Comparison of ENCODE assay signal across 8 cellular contexts in the genomic region with DNA sequence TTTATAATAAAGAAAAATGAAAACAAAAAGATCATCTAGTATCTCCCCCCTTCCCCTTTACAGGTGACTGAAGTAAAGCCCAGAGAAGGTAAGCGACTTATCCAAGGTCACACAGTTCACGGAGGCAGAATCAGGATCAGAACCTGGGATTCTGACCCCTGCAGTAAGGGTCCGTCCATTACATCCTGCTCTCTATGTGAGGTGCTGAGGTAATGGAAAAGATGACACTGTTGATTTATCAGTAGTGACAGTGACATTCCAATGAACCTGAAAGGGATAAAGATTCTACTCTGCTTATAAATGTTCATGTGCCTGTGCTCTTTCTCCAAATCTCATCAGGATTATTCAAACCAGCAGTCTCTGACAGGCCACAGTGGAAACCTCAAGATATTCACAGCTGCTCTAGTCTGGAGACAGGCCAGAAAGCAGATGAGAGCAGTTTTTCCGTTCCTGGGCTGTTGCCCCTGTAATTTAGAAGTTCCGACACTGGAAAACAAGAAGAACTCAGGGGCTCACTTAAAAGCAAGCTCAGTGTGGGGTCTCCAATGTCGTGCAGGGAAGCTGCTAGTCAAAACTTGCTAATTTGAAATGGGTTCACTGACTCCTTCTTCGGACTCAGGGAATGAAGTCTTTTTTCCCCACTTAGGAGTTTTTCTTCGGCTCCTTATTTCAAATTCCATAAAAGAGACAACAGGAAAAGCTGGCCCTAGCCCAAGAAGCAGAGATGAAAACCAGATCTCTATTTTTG.
DNase-seq lines count a peak whose midpoint lies in the region; ATAC-seq and TF ChIP-seq lines count a peak whose summit lies in the region.

No MANE protein-coding gene starts in this region.

- H3K27ac ChIP-seq in foreskin keratinocyte, result no peak overlapping the region

- DNase-seq in Right ventricle myocardium inferior (ENCODE audit: missing footprints) (no peak), cardiac septum (ENCODE audit: low spot score) (no peak), astrocyte of the cerebellum (ENCODE audit: low read depth) (peak; percentile 68), middle frontal gyrus (ENCODE audit: extremely low spot score, low spot score) (peak; percentile 40), LoVo (ENCODE audit: low spot score) (no peak), foreskin keratinocyte (no peak)
- DNase-seq in stimulated activated naive CD4-positive, alpha-beta T cell treated with Interleukin-2 at 50 U/mL for 16 hours (lab: John Stamatoyannopoulos, UW), result no peak

- intact Hi-C loops in Right ventricle myocardium inferior (cut with DNase I), result loop anchor here (1.0 to 5.0 kb wide), 4 partner anchors 51 to 316 kb away; a partner anchor contains a TSS
- intact Hi-C loops in cardiac septum (cut with DNase I), result no loop called here

- in situ Hi-C loops in astrocyte of the cerebellum (cut with HindIII; ENCODE audit: low sequenced_read_pairs), result no loop called here

- H3K4me3 ChIP-seq in astrocyte of the cerebellum (ENCODE audit: low read depth, low read length), result peak overlapping the region; percentile 11

- TF ChIP-seq CTCF in astrocyte of the cerebellum (IDR thresholded peaks at IDR 0.05; ENCODE audit: low read depth, low read length, missing control alignments) (peak; percentile 27), foreskin keratinocyte (conservative IDR thresholded peaks at IDR 0.05) (no peak)

- no peaks in the 10 kb centered on the region for H3K4me1 ChIP-seq in foreskin keratinocyte

- H3K27me3 ChIP-seq in foreskin keratinocyte, result peaks cover 66% of the 10 kb centered on the region

- peak; percentile 26 for ATAC-seq in Right ventricle myocardium inferior
- peak; percentile 22 for ATAC-seq in HG03280 (IDR thresholded peaks at IDR 0.05; ENCODE audit: unreplicated experiment)
- no peak for ATAC-seq in foreskin keratinocyte

Comparison
In these comparisons a context has a peak if more than half of its experiments do, and no peak if none do; other contexts are left out.
1. DNase-seq: peak in astrocyte of the cerebellum (single experiment) and middle frontal gyrus (single experiment); none in Right ventricle myocardium inferior (single experiment), cardiac septum (single experiment), stimulated activated naive CD4-positive, alpha-beta T cell treated with Interleukin-2 at 50 U/mL for 16 hours (single experiment), LoVo (single experiment) and foreskin keratinocyte (0 of 2).